25 cellular contexts compared by ENCODE assay signal in genomic region chr22:29459773-29460172, GRCh38. TPM values are rescaled to one million over a fixed set of nuclear protein-coding genes. Genes with fewer than 3 reads are reported as not detected.
"Had no signal": no experiment of that assay in that cellular context is flagged by ENCODE, and none has a peak within 500 bp of the region (broad histone marks: within the 10 kb centered on the region; RNA-seq: fewer than 3 reads in every experiment).

No MANE protein-coding gene starts in this region.

- H3K27ac Mint-ChIP-seq: nephron had no signal

- H3K27me3 ChIP-seq: heart left ventricle, neutrophil, right atrium auricular region, sigmoid colon, stomach, transverse colon had no signal

- H3K9me3 Mint-ChIP-seq: nephron had no signal

- H3K36me3 ChIP-seq: heart left ventricle, neutrophil, right atrium auricular region, sigmoid colon, stomach, thoracic aorta, transverse colon had no signal

- H3K9me3 ChIP-seq: heart left ventricle, neutrophil, right atrium auricular region, sigmoid colon, stomach, thoracic aorta, transverse colon had no signal

- H3K4me1 ChIP-seq: heart left ventricle, right atrium auricular region, stomach, transverse colon had no signal

- H3K4me3 ChIP-seq: heart left ventricle, lung, right atrium auricular region, sigmoid colon, skin epidermis, stomach, thoracic aorta, transverse colon had no signal

- H3K4me3 Mint-ChIP-seq: nephron had no signal

- H3K27ac ChIP-seq: heart left ventricle, neutrophil, right atrium auricular region, sigmoid colon, skin epidermis, stomach, thoracic aorta, transverse colon had no signal

- DNase-seq: dermis blood vessel endothelial cell; effector CD8-positive, alpha-beta T cell; heart left ventricle; hippocampal formation; left colon; left ventricle myocardium superior; mesenchymal stem cell; midbrain; sigmoid colon; stimulated activated CD4-positive, alpha-beta T cell treated with anti-CD3 and anti-CD28 coated beads, Interleukin-2, amount 100 ng/mL, for 24 hours; stimulated activated naive CD4-positive, alpha-beta T cell; stomach; substantia nigra; transverse colon had no signal

- ATAC-seq: heart left ventricle, left colon, left ventricle myocardium superior had no signal

RNA-seq across cellular contexts. Expression of gene RFPL1, which starts 21.4 kb away (rescaled TPM):
- total RNA-seq: dermis blood vessel endothelial cell, fibroblast of lung, glomerular endothelial cell, heart left ventricle, kidney epithelial cell, left colon, left ventricle myocardium superior, lung, osteoblast, right atrium auricular region, sigmoid colon, stomach, thoracic aorta, transverse colon, urinary bladder had no signal
